ENCODE assay signal across 14 cellular contexts in genomic region chr6:111550953-111551352, GRCh38. TPM values are rescaled to one million over a fixed set of nuclear protein-coding genes. Genes with fewer than 3 reads are reported as not detected.
DNase-seq lines count a peak whose midpoint lies in the region; ATAC-seq, FAIRE-seq and TF ChIP-seq lines count a peak whose summit lies in the region.
"Had no signal": no experiment of that assay in that cellular context is flagged by ENCODE, and none has a peak within 500 bp of the region (broad histone marks: within the 10 kb centered on the region; RNA-seq: fewer than 3 reads in every experiment).

No MANE protein-coding gene starts in this region.

- H3K27ac ChIP-seq in left ventricle myocardium inferior (replicated peaks) (peak overlapping the region; percentile 78), astrocyte (ENCODE audit: low read depth, low read length) (peak overlapping the region; percentile 0)

- ATAC-seq in left ventricle myocardium superior: no peak

- H3K27me3 Mint-ChIP-seq in astrocyte (ENCODE audit: low read depth, unreplicated experiment) (no peaks in the 10 kb centered on the region), nephron progenitor cell (ENCODE audit: low read depth, poor library complexity) (no peaks in the 10 kb centered on the region)

- H3K4me1 ChIP-seq in left ventricle myocardium inferior (peaks cover 50% of the 10 kb centered on the region), astrocyte (ENCODE audit: insufficient read depth, low read length) (peaks cover 32% of the 10 kb centered on the region)

- H3K4me3 Mint-ChIP-seq in astrocyte (ENCODE audit: unreplicated experiment): no peak overlapping the region
- H3K4me3 Mint-ChIP-seq in nephron progenitor cell: peak overlapping the region; percentile 52

- peaks cover 32% of the 10 kb centered on the region for H3K4me1 Mint-ChIP-seq in astrocyte (ENCODE audit: low read depth, unreplicated experiment)
- H3K4me1 Mint-ChIP-seq in nephron progenitor cell: peaks cover 65% of the 10 kb centered on the region

- no peak for DNase-seq in left ventricle myocardium inferior
- no peak for DNase-seq in left ventricle myocardium superior
- DNase-seq in astrocyte (ENCODE audit: low read depth): no peak
- DNase-seq in nephron progenitor cell: peak; percentile 20
- no peak for DNase-seq in hippocampal formation (lab: John Stamatoyannopoulos, UW)
- DNase-seq in NK-92 (lab: John Stamatoyannopoulos, UW; ENCODE audit: unreplicated experiment): no peak
- no peak for DNase-seq in posterior vena cava (ENCODE audit: low spot score)
- no peak for DNase-seq in SW 1271 (lab: John Stamatoyannopoulos, UW)
- DNase-seq: activated CD4-positive, CD25-positive, alpha-beta regulatory T cell treated with anti-CD3 and anti-CD28 coated beads, Interleukin-2, amount 50 U/mL, for 72 hours; activated T-cell treated with anti-CD3 and anti-CD28 coated beads, Interleukin-2, amount 50 U/mL, for 48 hours; MM.1S; NCI-H526 treated with DMSO at 0.1 percent for 48 hours; stimulated activated CD4-positive, alpha-beta T cell treated with anti-CD3 and anti-CD28 coated beads, Interleukin-1b, Interleukin-23, amount 100 ng/mL, for 48 hours had no signal

- H3K79me2 ChIP-seq in astrocyte (ENCODE audit: insufficient read depth, low read length): peaks cover 6% of the 10 kb centered on the region

- H3K9ac ChIP-seq in astrocyte (ENCODE audit: low read length): peak overlapping the region; percentile 76

- intact Hi-C loops in left ventricle myocardium inferior (cut with micrococcal nuclease): loop anchor here (10.0 kb wide), 1 partner anchor 66 kb away; the partner anchor contains the start of gene REV3L
- intact Hi-C loops in left ventricle myocardium superior (cut with micrococcal nuclease): no loop called here
- intact Hi-C loops in posterior vena cava (cut with DNase I): no loop called here

- no peaks in the 10 kb centered on the region for H3K9me3 ChIP-seq in left ventricle myocardium inferior (replicated peaks)
- H3K9me3 ChIP-seq in astrocyte (ENCODE audit: insufficient read depth, low read depth, low read length): no peaks in the 10 kb centered on the region

- no peaks in the 10 kb centered on the region for H4K20me1 ChIP-seq in astrocyte (ENCODE audit: insufficient read depth, low read length)

- H2AFZ ChIP-seq in astrocyte (ENCODE audit: low read depth, low read length): no peak overlapping the region

- no peak overlapping the region for H3K4me2 ChIP-seq in astrocyte (ENCODE audit: low read length)

- H3K9me3 Mint-ChIP-seq in astrocyte (ENCODE audit: unreplicated experiment) (no peaks in the 10 kb centered on the region), nephron progenitor cell (no peaks in the 10 kb centered on the region)

- FAIRE-seq in astrocyte (lab: Jason Lieb, UNC): no peak
- FAIRE-seq: endometrium had no signal

- H3K4me3 ChIP-seq in left ventricle myocardium inferior (no peak overlapping the region), astrocyte (ENCODE audit: insufficient read depth, low read depth, low read length) (no peak overlapping the region)

- H3K36me3 ChIP-seq in left ventricle myocardium inferior (no peaks in the 10 kb centered on the region), astrocyte (ENCODE audit: insufficient read depth, low read length) (no peaks in the 10 kb centered on the region)

- peak overlapping the region; percentile 92 for H3K27ac Mint-ChIP-seq in astrocyte (ENCODE audit: unreplicated experiment)
- H3K27ac Mint-ChIP-seq in nephron progenitor cell: peak overlapping the region; percentile 96

- H3K27me3 ChIP-seq in left ventricle myocardium inferior (ENCODE audit: low read depth): no peaks in the 10 kb centered on the region
- no peaks in the 10 kb centered on the region for H3K27me3 ChIP-seq in astrocyte (ENCODE audit: insufficient read depth, low read length)

- TF ChIP-seq CTCF in left ventricle myocardium inferior (IDR thresholded peaks at IDR 0.05; ENCODE audit: borderline replicate concordance) (no peak), astrocyte (IDR thresholded peaks at IDR 0.05; ENCODE audit: insufficient read depth, low read depth, low read length) (no peak), nephron progenitor cell (IDR thresholded peaks at IDR 0.05) (no peak)

- H3K36me3 Mint-ChIP-seq in astrocyte (ENCODE audit: low read depth, unreplicated experiment) (peaks cover 2% of the 10 kb centered on the region), nephron progenitor cell (ENCODE audit: low read depth) (no peaks in the 10 kb centered on the region)

RNA-seq across cellular contexts. Expression of gene TRAF3IP2, which starts 54.7 kb away (rescaled TPM):
- total RNA-seq in left ventricle myocardium inferior: 10.6 TPM
- total RNA-seq in left ventricle myocardium superior: 9.7 TPM
- 17.8 and 19.0 TPM in 2 replicates for total RNA-seq in astrocyte
- total RNA-seq in posterior vena cava: 10 to 100 TPM; 21.1 to 44.9 TPM
